Comparison of ENCODE assay signal across 7 cellular contexts in the genomic region with DNA sequence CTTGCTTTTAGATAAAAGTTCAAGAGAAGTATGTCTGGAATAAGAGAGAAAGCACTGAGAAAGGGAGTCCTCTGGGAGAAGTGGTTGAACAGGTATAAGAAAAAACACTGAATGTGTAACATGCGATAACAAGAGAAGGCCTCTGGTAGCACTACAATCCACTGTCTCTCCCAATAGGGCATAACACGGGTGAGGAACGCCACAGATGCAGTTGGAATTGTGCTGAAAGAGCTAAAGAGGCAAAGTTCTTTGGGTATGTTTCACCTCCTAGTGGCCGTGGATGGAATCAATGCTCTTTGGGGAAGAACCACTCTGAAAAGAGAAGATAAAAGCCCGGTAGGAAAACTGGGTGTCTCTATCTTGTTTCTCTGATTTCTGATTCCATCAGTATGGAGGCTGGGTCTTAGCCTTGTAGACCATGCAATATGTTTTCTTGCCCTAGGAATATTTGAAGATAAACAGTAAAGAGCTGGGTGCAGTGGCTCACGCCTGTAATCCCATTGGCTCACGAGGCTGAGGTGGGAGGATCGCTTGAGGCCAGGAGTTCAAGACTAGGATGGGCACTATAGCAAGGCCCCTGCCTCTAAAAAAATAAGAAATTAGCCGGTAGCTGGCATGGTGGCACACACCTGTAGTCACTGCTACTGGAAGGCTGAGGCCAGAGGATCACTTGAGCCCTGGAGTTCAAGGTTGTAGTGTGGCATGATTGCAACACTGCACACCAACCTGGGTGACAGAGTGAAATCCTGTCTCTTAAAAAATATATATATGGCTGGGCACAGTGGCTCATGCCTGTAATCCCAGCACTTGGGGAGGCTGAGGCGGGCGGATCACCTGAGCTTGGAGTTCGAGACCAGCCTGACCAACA. TPM values are rescaled to one million over a fixed set of nuclear protein-coding genes. Genes with fewer than 3 reads are reported as not detected.
DNase-seq lines count a peak whose midpoint lies in the region; ATAC-seq and TF ChIP-seq lines count a peak whose summit lies in the region.

No MANE protein-coding gene starts in this region.

- peaks cover 3 to 29% (median 3%) of the 10 kb centered on the region in 3 donors for H3K36me3 Mint-ChIP-seq in immature natural killer cell

- TF ChIP-seq CTCF in body of pancreas (IDR thresholded peaks at IDR 0.05) = peak in 6 of 7 experiments; percentile 41 to 62 (median 49)
- TF ChIP-seq CTCF in spleen (IDR thresholded peaks at IDR 0.05 in 8 of 11, conservative IDR thresholded peaks at IDR 0.05 in 3 of 11) = peak in 10 of 11 experiments; percentile 34 to 74 (median 61)

- WGBS in body of pancreas, 2 donors = 56 to 62% methylated on average over 12 of the region's 12 CpGs
- 62 to 67% (median 65%) methylated on average over 11 to 12 of the region's 12 CpGs for WGBS in spleen, 5 donors

- peak; percentile 63 for ATAC-seq in body of pancreas

- intact Hi-C loops in body of pancreas (cut with DNase I) (no loop called here), spleen (cut with DNase I; ENCODE audit: low total_unique reads) (no loop called here)

- DNase-seq in DMS153 treated with DMSO at 0.1 percent for 48 hours (lab: John Stamatoyannopoulos, UW; ENCODE audit: unreplicated experiment) (peak; percentile 51), HT-29 (ENCODE audit: low spot score) (peak; percentile 85), RKO (ENCODE audit: low spot score) (peak; percentile 60), body of pancreas (peak; percentile 42 to 67 (median 60)), immature natural killer cell (peak; percentile 12 to 18 (median 16)), spleen (no peak)
- no peak for DNase-seq in activated CD4-positive, CD25-positive, alpha-beta regulatory T cell treated with anti-CD3 and anti-CD28 coated beads, Interleukin-2, amount 50 U/mL, for 72 hours

- H3K27ac ChIP-seq in body of pancreas (no peak overlapping the region), spleen (no peak overlapping the region)

- no peak overlapping the region for H3K4me3 Mint-ChIP-seq in immature natural killer cell

- no peaks in the 10 kb centered on the region for H3K27me3 Mint-ChIP-seq in immature natural killer cell (ENCODE audit: low read depth in 3 of 3)

- no peaks in the 10 kb centered on the region for H3K4me1 Mint-ChIP-seq in immature natural killer cell

- H3K9me3 ChIP-seq in body of pancreas (no peaks in the 10 kb centered on the region), spleen (no peaks in the 10 kb centered on the region)

- no peaks in the 10 kb centered on the region for H3K9me3 Mint-ChIP-seq in immature natural killer cell

- no peaks in the 10 kb centered on the region for H3K27me3 ChIP-seq in body of pancreas
- no peaks in the 10 kb centered on the region for H3K27me3 ChIP-seq in spleen (replicated peaks in 1 of 7)

- H3K27ac Mint-ChIP-seq in immature natural killer cell = peak overlapping the region in 2 of 6 donors; percentile 9 to 19

- TF ChIP-seq POLR2A in body of pancreas (IDR thresholded peaks at IDR 0.05) (no peak), spleen (IDR thresholded peaks at IDR 0.05) (no peak)

- H3K4me1 ChIP-seq in body of pancreas (no peaks in the 10 kb centered on the region), spleen (no peaks in the 10 kb centered on the region)

- H3K4me3 ChIP-seq in body of pancreas (no peak overlapping the region), spleen (no peak overlapping the region)

- peaks cover 0 to 6% of the 10 kb centered on the region in 2 donors for H3K36me3 ChIP-seq in body of pancreas (replicated peaks in 1 of 2; ENCODE audit: insufficient read depth in 1 of 2, low read depth in 2 of 2)
- H3K36me3 ChIP-seq in spleen = peaks cover 0 to 96% (median 30%) of the 10 kb centered on the region in 6 donors

RNA-seq across cellular contexts. Expression of a gene that starts 40.4 kb away (rescaled TPM):
- 58.5 and 77.3 TPM in 2 replicates for total RNA-seq in HT-29 (2014; rRNA removed; shearing (Covaris generic))
- total RNA-seq in body of pancreas (100 to 1,000 TPM in 1 of 2 donors, 10 to 100 TPM in 1; 71.9 to 110 TPM), spleen (100 to 1,000 TPM in 4 of 7 donors, 10 to 100 TPM in 3; 87.3 to 150 (median 100) TPM)
- polyA plus RNA-seq in immature natural killer cell (10 to 100 TPM; 75.5 to 88.1 (median 85.1) TPM), spleen (100 to 1,000 TPM in 1 of 3 donors, 10 to 100 TPM in 2; 90.4 to 135 (median 98.6) TPM)

RNA-seq across cellular contexts. Expression of a gene that starts 40.7 kb away (rescaled TPM):
- 24.6 and 24.8 TPM in 2 replicates for total RNA-seq in HT-29 (2014; rRNA removed; shearing (Covaris generic))
- 10 to 100 TPM; 40.5 to 90.6 TPM for total RNA-seq in body of pancreas
- polyA plus RNA-seq in immature natural killer cell = 10 to 100 TPM; 21.3 to 59.2 (median 23.1) TPM
- 100 to 1,000 TPM in 2 of 7 donors, 10 to 100 TPM in 5; 73.8 to 145 (median 87.4) TPM for total RNA-seq in spleen
- 10 to 100 TPM; 21.9 to 35.6 (median 34.2) TPM for polyA plus RNA-seq in spleen

Comparison
In these comparisons a context has a peak if more than half of its experiments do, and no peak if none do; other contexts are left out.
1. DNase-seq: peak in DMS153 treated with DMSO at 0.1 percent for 48 hours (single experiment), HT-29 (single experiment), RKO (single experiment), body of pancreas (4 of 4) and immature natural killer cell (3 of 3); none in spleen (single experiment) and activated CD4-positive, CD25-positive, alpha-beta regulatory T cell treated with anti-CD3 and anti-CD28 coated beads, Interleukin-2, amount 50 U/mL, for 72 hours (single experiment).